In genomic region chr21:35525443-35525842, GRCh38 we compare ENCODE assay signal across 17 cellular contexts.
DNase-seq lines count a peak whose midpoint lies in the region; ATAC-seq and TF ChIP-seq lines count a peak whose summit lies in the region.
"Had no signal": no experiment of that assay in that cellular context is flagged by ENCODE, and none has a peak within 500 bp of the region (broad histone marks: within the 10 kb centered on the region; RNA-seq: fewer than 3 reads in every experiment).

No MANE protein-coding gene starts in this region.

- TF ChIP-seq CTCF in RWPE1 (conservative IDR thresholded peaks at IDR 0.05; ENCODE audit: low read depth) (no peak), upper lobe of right lung (IDR thresholded peaks at IDR 0.05) (no peak)

- H3K36me3 ChIP-seq in upper lobe of right lung: no peaks in the 10 kb centered on the region
- H3K36me3 ChIP-seq: neural progenitor cell had no signal

- ATAC-seq in upper lobe of right lung (peak; percentile 53), HG03354 (IDR thresholded peaks at IDR 0.05; ENCODE audit: poor library complexity, severe bottlenecking, unreplicated experiment) (no peak)
- ATAC-seq: GM23338, left colon, Right ventricle myocardium inferior had no signal

- no peaks in the 10 kb centered on the region for H3K27me3 ChIP-seq in upper lobe of right lung
- H3K27me3 ChIP-seq: neural progenitor cell had no signal

- CTCF ChIA-PET in RWPE1 (lab: Yijun Ruan, JAX): interaction anchor here (0.7 kb wide), 1 partner anchor 99 kb away, joined by 3 read pairs; no protein-coding TSS in a partner anchor

- peaks cover 5% of the 10 kb centered on the region for H3K4me1 ChIP-seq in upper lobe of right lung

- H3K9me3 ChIP-seq in upper lobe of right lung: no peaks in the 10 kb centered on the region

- no peak overlapping the region for H3K4me3 ChIP-seq in upper lobe of right lung
- H3K4me3 ChIP-seq: GM23338, neural progenitor cell had no signal

- POLR2A ChIA-PET in RWPE1 (lab: Yijun Ruan, JAX; ENCODE audit: low non-redundant PET): no interaction called here

- no peak overlapping the region for H3K27ac ChIP-seq in RWPE1
- peak overlapping the region; percentile 93 for H3K27ac ChIP-seq in epithelial cell of prostate
- no peak overlapping the region for H3K27ac ChIP-seq in upper lobe of right lung
- H3K27ac ChIP-seq: C4-2B, KMS-11, neural progenitor cell had no signal

- intact Hi-C loops in upper lobe of right lung (cut with DNase I): no loop called here

- DNase-seq in stimulated activated CD4-positive, alpha-beta T cell treated with anti-CD3 and anti-CD28 coated beads, Interleukin-1b, Interleukin-23, amount 100 ng/mL, for 48 hours: peak; percentile 17
- DNase-seq in stimulated activated CD4-positive, alpha-beta T cell treated with anti-CD3 and anti-CD28 coated beads, Interleukin-4, amount 100 ng/mL, for 1 hour: no peak
- DNase-seq in RWPE1 (ENCODE audit: low spot score) (peak; percentile 11), epithelial cell of prostate (ENCODE audit: low read depth, low spot score) (peak; percentile 36), upper lobe of right lung (no peak), NCI-H1694 (lab: John Stamatoyannopoulos, UW) (no peak), SK-N-DZ (ENCODE audit: low spot score) (no peak)
- DNase-seq: activated gamma-delta T cell treated with Interleukin-2 at 50 U/mL for 16 hours, cortex of kidney, left colon, NCI-H2171 treated with DMSO at 0.1 percent for 48 hours had no signal

Comparison
In these comparisons a context has a peak if more than half of its experiments do, and no peak if none do; other contexts are left out.
1. DNase-seq: peak in stimulated activated CD4-positive, alpha-beta T cell treated with anti-CD3 and anti-CD28 coated beads, Interleukin-1b, Interleukin-23, amount 100 ng/mL, for 48 hours (single experiment), RWPE1 (single experiment) and epithelial cell of prostate (single experiment); none in stimulated activated CD4-positive, alpha-beta T cell treated with anti-CD3 and anti-CD28 coated beads, Interleukin-4, amount 100 ng/mL, for 1 hour (single experiment), upper lobe of right lung (single experiment), NCI-H1694 (single experiment) and SK-N-DZ (single experiment).